In the genomic region with DNA sequence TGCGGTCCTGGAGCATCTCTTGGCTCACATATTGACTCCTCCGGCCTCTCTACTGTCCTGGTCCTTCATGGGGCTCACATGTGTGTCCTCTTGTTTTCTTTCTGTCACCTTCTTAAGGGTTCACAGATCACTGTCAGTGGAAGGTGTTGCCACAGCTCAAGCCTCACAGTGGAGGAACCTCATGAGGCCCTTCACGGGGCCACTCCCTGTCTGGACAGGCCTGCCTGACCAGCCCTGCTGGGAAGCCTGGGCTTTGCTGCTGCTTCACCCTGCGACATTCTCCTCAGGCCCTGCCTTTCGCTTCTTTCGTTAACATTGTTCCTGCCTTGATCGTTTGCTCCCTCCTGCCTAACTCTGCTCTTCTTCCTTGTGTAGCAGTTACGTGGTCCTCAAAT, we compare ENCODE assay signal across 8 cellular contexts. TPM values are rescaled to one million over a fixed set of nuclear protein-coding genes. Genes with fewer than 3 reads are reported as not detected.
A peak's percentile ranks its signal among the peaks of the same experiment; 100 is the strongest.
DNase-seq lines count a peak whose midpoint lies in the region; ATAC-seq and TF ChIP-seq lines count a peak whose summit lies in the region.

No MANE protein-coding gene starts in this region.

- H3K4me3 ChIP-seq in stomach, result peak overlapping the region in 2 of 4 donors; percentile 58 to 62

- H3K4me3 Mint-ChIP-seq in activated T-helper 2 cell treated with anti-CD3 and anti-CD28 coated beads, Interferon-gamma antibody, Interleukin-2, Interleukin-4, amounts not matched to agents 10 μg/mL and 5 μg/mL and 100 μg/mL, durations not matched to agents 14 hours and 24 hours and 36 hours (ENCODE audit: low read depth), result peak overlapping the region; percentile 72

- no peak for TF ChIP-seq POLR2A in stomach (IDR thresholded peaks at IDR 0.05)

- intact Hi-C loops in activated T-helper 2 cell treated with anti-CD3 and anti-CD28 coated beads, Interferon-gamma antibody, Interleukin-2, Interleukin-4, amounts not matched to agents 10 μg/mL and 5 μg/mL and 100 μg/mL, durations not matched to agents 14 hours and 24 hours and 36 hours (cut with micrococcal nuclease), result no loop called here
- intact Hi-C loops in stomach (cut with DNase I; ENCODE audit: low total_unique reads), result no loop called here

- no peaks in the 10 kb centered on the region for H3K9me3 Mint-ChIP-seq in activated T-helper 2 cell treated with anti-CD3 and anti-CD28 coated beads, Interferon-gamma antibody, Interleukin-2, Interleukin-4, amounts not matched to agents 10 μg/mL and 5 μg/mL and 100 μg/mL, durations not matched to agents 14 hours and 24 hours and 36 hours

- no peak for ATAC-seq in GM18907 (IDR thresholded peaks at IDR 0.05; ENCODE audit: unreplicated experiment)

- no peak for TF ChIP-seq CTCF in stomach (IDR thresholded peaks at IDR 0.05)

- WGBS in stomach, 5 donors, result 23 to 39% (median 31%) methylated on average over 8 of the region's 8 CpGs

- H3K9me3 ChIP-seq in stomach, result no peaks in the 10 kb centered on the region

- peaks cover 28% of the 10 kb centered on the region for H3K4me1 Mint-ChIP-seq in activated T-helper 2 cell treated with anti-CD3 and anti-CD28 coated beads, Interferon-gamma antibody, Interleukin-2, Interleukin-4, amounts not matched to agents 10 μg/mL and 5 μg/mL and 100 μg/mL, durations not matched to agents 14 hours and 24 hours and 36 hours (ENCODE audit: low read depth)

- H3K27ac ChIP-seq in stomach, result peak overlapping the region; percentile 92 to 98 (median 94)

- H3K27me3 ChIP-seq in stomach, result no peaks in the 10 kb centered on the region

- peaks cover 19 to 39% (median 38%) of the 10 kb centered on the region in 4 donors for H3K36me3 ChIP-seq in stomach

- no peak for TF ChIP-seq EP300 in stomach (IDR thresholded peaks at IDR 0.05)

- H3K27me3 Mint-ChIP-seq in activated T-helper 2 cell treated with anti-CD3 and anti-CD28 coated beads, Interferon-gamma antibody, Interleukin-2, Interleukin-4, amounts not matched to agents 10 μg/mL and 5 μg/mL and 100 μg/mL, durations not matched to agents 14 hours and 24 hours and 36 hours (ENCODE audit: low read depth), result no peaks in the 10 kb centered on the region

- H3K27ac Mint-ChIP-seq in activated T-helper 2 cell treated with anti-CD3 and anti-CD28 coated beads, Interferon-gamma antibody, Interleukin-2, Interleukin-4, amounts not matched to agents 10 μg/mL and 5 μg/mL and 100 μg/mL, durations not matched to agents 14 hours and 24 hours and 36 hours, result peak overlapping the region; percentile 81

- H3K36me3 Mint-ChIP-seq in activated T-helper 2 cell treated with anti-CD3 and anti-CD28 coated beads, Interferon-gamma antibody, Interleukin-2, Interleukin-4, amounts not matched to agents 10 μg/mL and 5 μg/mL and 100 μg/mL, durations not matched to agents 14 hours and 24 hours and 36 hours (ENCODE audit: low read depth), result peaks cover 41% of the 10 kb centered on the region

- DNase-seq in HT-29 (ENCODE audit: low spot score), result peak; percentile 54
- no peak for DNase-seq in activated T-helper 2 cell treated with anti-CD3 and anti-CD28 coated beads, Interferon-gamma antibody, Interleukin-2, Interleukin-4, amounts not matched to agents 10 μg/mL and 5 μg/mL and 100 μg/mL, durations not matched to agents 14 hours and 24 hours and 36 hours (ENCODE audit: low spot score)
- peak; percentile 70 for DNase-seq in islet precursor cell
- peak; percentile 57 for DNase-seq in stomach
- DNase-seq in KG1 (lab: John Stamatoyannopoulos, UW), result no peak
- no peak for DNase-seq in stimulated activated CD4-positive, alpha-beta T cell treated with anti-CD3 and anti-CD28 coated beads, Interleukin-4, amount 100 ng/mL, for 1 hour
- DNase-seq in activated CD4-positive, alpha-beta T cell treated with anti-CD3 and anti-CD28 coated beads, Interleukin-2, amount 50 U/mL, for 1 hour, result no peak

- H3K4me1 ChIP-seq in stomach, result peaks cover 43 to 94% (median 56%) of the 10 kb centered on the region in 4 donors

RNA-seq across cellular contexts. Expression of a gene that starts 56.0 kb away (rescaled TPM):
- 89.3 and 101 TPM in 2 replicates for total RNA-seq in HT-29 (2014; rRNA removed; shearing (Covaris generic))
- total RNA-seq in activated T-helper 2 cell treated with anti-CD3 and anti-CD28 coated beads, Interferon-gamma antibody, Interleukin-2, Interleukin-4, amounts not matched to agents 10 μg/mL and 5 μg/mL and 100 μg/mL, durations not matched to agents 14 hours and 24 hours and 36 hours, result 63.1 and 66.9 TPM in 2 replicates
- total RNA-seq in stomach, result 100 to 1,000 TPM in 2 of 5 donors, 10 to 100 TPM in 3; 75.3 to 108 (median 92.9) TPM
- 10 to 100 TPM; 62.8 to 70.7 (median 62.9) TPM for polyA plus RNA-seq in stomach

Comparison
In these comparisons a context has a peak if more than half of its experiments do, and no peak if none do; other contexts are left out.
1. DNase-seq: peak in HT-29 (single experiment), islet precursor cell (single experiment) and stomach (single experiment); none in activated T-helper 2 cell treated with anti-CD3 and anti-CD28 coated beads, Interferon-gamma antibody, Interleukin-2, Interleukin-4, amounts not matched to agents 10 μg/mL and 5 μg/mL and 100 μg/mL, durations not matched to agents 14 hours and 24 hours and 36 hours (single experiment), KG1 (single experiment), stimulated activated CD4-positive, alpha-beta T cell treated with anti-CD3 and anti-CD28 coated beads, Interleukin-4, amount 100 ng/mL, for 1 hour (single experiment) and activated CD4-positive, alpha-beta T cell treated with anti-CD3 and anti-CD28 coated beads, Interleukin-2, amount 50 U/mL, for 1 hour (single experiment).